8 cellular contexts compared by ENCODE assay signal in genomic region chr19:33771308-33772101, GRCh38. TPM values are rescaled to one million over a fixed set of nuclear protein-coding genes. Genes with fewer than 3 reads are reported as not detected.
DNase-seq lines count a peak whose midpoint lies in the region; ATAC-seq, FAIRE-seq and TF ChIP-seq lines count a peak whose summit lies in the region.

No MANE protein-coding gene starts in this region.

- peak; percentile 89 for ATAC-seq in HepG2

- no peak for TF ChIP-seq EP300 in HepG2 (IDR thresholded peaks at IDR 0.05; ENCODE audit: low read depth in 2 of 2, low read length in 2 of 2)
- no peak for TF ChIP-seq EP300 in HepG2 (CRISPR knock-in tag; IDR thresholded peaks at IDR 0.05; ENCODE audit: borderline replicate concordance)

- intact Hi-C loops in CD4-positive, alpha-beta memory T cell (cut with micrococcal nuclease) = loop anchor here (1.0 kb wide), 1 partner anchor 536 kb away; no protein-coding TSS in a partner anchor
- intact Hi-C loops in HepG2 (cut with micrococcal nuclease; ENCODE audit: unreplicated experiment) = loop anchor here (1.0 kb wide), 1 partner anchor 341 kb away; no protein-coding TSS in a partner anchor

- no peaks in the 10 kb centered on the region for H3K9me3 Mint-ChIP-seq in CD4-positive, alpha-beta memory T cell

- no peak overlapping the region for H3K4me3 ChIP-seq in CD4-positive, alpha-beta memory T cell (ENCODE audit: low read length in 2 of 2)
- H3K4me3 ChIP-seq in HEK293 (ENCODE audit: low read depth, low read length) (no peak overlapping the region), HepG2 (replicated peaks in 1 of 3; ENCODE audit: insufficient read depth in 1 of 3, low read depth in 2 of 3, low read length in 3 of 3) (no peak overlapping the region)

- in situ Hi-C loops in HepG2 (cut with HindIII; ENCODE audit: extremely low pct_ligation_motif_present, low pct_unique_long_range_greater_than_20kb) = loop anchor here (5.0 kb wide), 3 partner anchors 49 to 534 kb away; no protein-coding TSS in a partner anchor

- CTCF ChIA-PET in CD4-positive, alpha-beta memory T cell (lab: Charles Lee; ENCODE audit: partially characterized antibody) = interaction anchor here (0.7 to 4.4 kb wide), 7 partner anchors 10 to 647 kb away, joined by 3 to 62 read pairs (median 3); no protein-coding TSS in a partner anchor
- CTCF ChIA-PET in HEK293 (lab: Yijun Ruan, JAX) = interaction anchor here (0.5 to 9.1 kb wide), 71 partner anchors 10 to 633 kb away, joined by 3 to 272 read pairs (median 4); no protein-coding TSS in a partner anchor
- CTCF ChIA-PET in HepG2 (lab: Yijun Ruan, JAX; ENCODE audit: low intra/inter-chr PET ratio, low total read pairs) = interaction anchor here (1.1 to 2.9 kb wide), 3 partner anchors 341 to 537 kb away, joined by 3 to 21 read pairs (median 11); no protein-coding TSS in a partner anchor

- H3K9me3 ChIP-seq in CD4-positive, alpha-beta memory T cell (ENCODE audit: control insufficient read depth in 1 of 2, low read length in 2 of 2) = no peaks in the 10 kb centered on the region
- H3K9me3 ChIP-seq in HEK293 (ENCODE audit: control insufficient read depth, insufficient read depth, low read depth, low read length) (no peaks in the 10 kb centered on the region), HepG2 (ENCODE audit: low read length) (no peaks in the 10 kb centered on the region)

- TF ChIP-seq RAD21 in HepG2 (CRISPR knock-in tag; IDR thresholded peaks at IDR 0.05) = peak; percentile 92

- no peak overlapping the region for H3K4me2 ChIP-seq in HepG2 (ENCODE audit: low read depth, low read length)

- no peak for TF ChIP-seq POLR2A in HepG2 (IDR thresholded peaks at IDR 0.05; ENCODE audit: insufficient read depth in 1 of 2, low read depth in 2 of 2, low read length in 2 of 2)

- peaks cover 0 to 6% (median 0%) of the 10 kb centered on the region in 4 donors for H3K4me1 Mint-ChIP-seq in CD4-positive, alpha-beta memory T cell

- TF ChIP-seq CTCF in HEK293 (tag by site-specific recombination; IDR thresholded peaks at IDR 0.05) = peak; percentile 99
- peak; percentile 96 for TF ChIP-seq CTCF in HepG2 (CRISPR knock-in tag; IDR thresholded peaks at IDR 0.05)

- no peak overlapping the region for H3K9ac ChIP-seq in HepG2 (ENCODE audit: insufficient read depth, low read depth, low read length)

- peak; percentile 53 to 59 (median 57) for DNase-seq in CD4-positive, alpha-beta memory T cell
- DNase-seq in NCI-H345 treated with DMSO at 0.1 percent for 48 hours (lab: John Stamatoyannopoulos, UW; ENCODE audit: unreplicated experiment) (peak; percentile 78), cerebellum (ENCODE audit: low spot score) (peak; percentile 86), HepG2 (ENCODE audit: low spot score) (peak; percentile 50), RCC 7860 (ENCODE audit: low spot score) (no peak)
- peak; percentile 39 to 66 for DNase-seq in activated CD4-positive, alpha-beta T cell treated with anti-CD3 and anti-CD28 coated beads for 24 hours (ENCODE audit: low read depth in 2 of 2)
- DNase-seq in stimulated activated CD4-positive, alpha-beta T cell treated with anti-CD3 and anti-CD28 coated beads, TNF-alpha, amount 100 ng/mL, for 24 hours (ENCODE audit: low read depth in 3 of 3) = peak; percentile 27 to 73 (median 34)

- H3K27ac ChIP-seq in CD4-positive, alpha-beta memory T cell (ENCODE audit: low read depth, low read length) = no peak overlapping the region
- H3K27ac ChIP-seq in HEK293 (ENCODE audit: extremely low read depth, low read depth, low read length) (no peak overlapping the region), HepG2 (ENCODE audit: extremely low read length, insufficient read depth, low read length) (no peak overlapping the region)

- H3K4me3 Mint-ChIP-seq in CD4-positive, alpha-beta memory T cell = no peak overlapping the region

- H3K27me3 ChIP-seq in CD4-positive, alpha-beta memory T cell (ENCODE audit: insufficient read depth, low read length) = no peaks in the 10 kb centered on the region
- H3K27me3 ChIP-seq in HepG2 (ENCODE audit: control insufficient read depth in 1 of 2, insufficient read depth in 2 of 2, low read length in 2 of 2) = peaks cover 1 to 5% of the 10 kb centered on the region in 2 experiments; a peak in 2 of 5 replicates

- POLR2A ChIA-PET in CD4-positive, alpha-beta memory T cell (lab: Charles Lee; ENCODE audit: partially characterized antibody) = no interaction called here
- POLR2A ChIA-PET in HEK293 (lab: Yijun Ruan, JAX) = interaction anchor here (1.2 kb wide), 1 partner anchor 355 kb away, joined by 3 read pairs; no protein-coding TSS in a partner anchor
- POLR2A ChIA-PET in HepG2 (lab: Yijun Ruan, JAX) = no interaction called here

- H3K36me3 ChIP-seq in CD4-positive, alpha-beta memory T cell (ENCODE audit: insufficient read depth, low read length) = no peaks in the 10 kb centered on the region
- H3K36me3 ChIP-seq in HEK293 (ENCODE audit: control insufficient read depth in 2 of 2, insufficient read depth in 1 of 2, low read length in 2 of 2) = peaks cover 0 to 7% of the 10 kb centered on the region in 2 experiments; a peak in 1 of 3 replicates
- no peaks in the 10 kb centered on the region for H3K36me3 ChIP-seq in HepG2 (replicated peaks in 1 of 2; ENCODE audit: control insufficient read depth in 1 of 2, insufficient read depth in 2 of 2, low read length in 2 of 2)

- no TSS peak for BruUV-seq in HepG2 (replicated peaks; lab: Mats Ljungman, UMichigan)

- peaks cover 7% of the 10 kb centered on the region; the same call in 1 of the 2 replicates for H4K20me1 ChIP-seq in HepG2 (ENCODE audit: insufficient read depth, low read length)

- H3K4me1 ChIP-seq in CD4-positive, alpha-beta memory T cell (ENCODE audit: insufficient read depth, low read length) = no peaks in the 10 kb centered on the region
- no peaks in the 10 kb centered on the region for H3K4me1 ChIP-seq in HEK293 (ENCODE audit: control insufficient read depth, insufficient read depth, low read length)
- H3K4me1 ChIP-seq in HepG2 (ENCODE audit: insufficient read depth, low read length) = no peaks in the 10 kb centered on the region

- FAIRE-seq in HepG2 (lab: Jason Lieb, UNC) (no peak), RCC 7860 (lab: Jason Lieb, UNC) (no peak)

- H3K36me3 Mint-ChIP-seq in CD4-positive, alpha-beta memory T cell = no peaks in the 10 kb centered on the region

- WGBS in HepG2 (ENCODE audit: low lambda C conversion rate) = 0% methylated on average over 4 of the region's 20 CpGs

- H3K27me3 Mint-ChIP-seq in CD4-positive, alpha-beta memory T cell = peaks cover 10 to 21% of the 10 kb centered on the region in 2 donors

- no peak overlapping the region for H3K27ac Mint-ChIP-seq in CD4-positive, alpha-beta memory T cell

- no peaks in the 10 kb centered on the region for H3K79me2 ChIP-seq in HepG2 (ENCODE audit: insufficient read depth, low read length)

- H2AFZ ChIP-seq in HepG2 (ENCODE audit: low read length) = no peak overlapping the region

TF ChIP-seq in HepG2, 621 proteins besides CTCF, POLR2A, EP300 and RAD21 (continues in another document):
- 0 out of 4 replicates have a peak, but pooled peaks of 1 of the 2 experiments have one; percentile 37 for TF ChIP-seq HMGXB4 (CRISPR knock-in tag; IDR thresholded peaks at IDR 0.05; ENCODE audit: borderline replicate concordance in 1 of 2, low read depth in 1 of 2)
- no peak for TF ChIP-seq MLLT10 (CRISPR knock-in tag; IDR thresholded peaks at IDR 0.05)
- no peak for TF ChIP-seq MAF1 (CRISPR knock-in tag; IDR thresholded peaks at IDR 0.05; ENCODE audit: borderline replicate concordance)
- TF ChIP-seq XRCC5 (optimal IDR thresholded peaks at IDR 0.05; ENCODE audit: low read length) = peak; percentile 46
- no peak for TF ChIP-seq ZSCAN29 (CRISPR knock-in tag; conservative IDR thresholded peaks at IDR 0.05)

RNA-seq across cellular contexts. Expression of gene KCTD15, which starts 25.2 kb away (rescaled TPM):
- total RNA-seq in CD4-positive, alpha-beta memory T cell = 10 to 100 TPM in 1 of 2 experiments, 1 to 10 TPM in 1; 9.3 to 11.0 TPM
- 1 to 10 TPM in 1 of 2 donors, under 1 TPM in 1; 0.68 to 2.4 TPM for polyA plus RNA-seq in CD4-positive, alpha-beta memory T cell
- 65.0 TPM for total RNA-seq in cerebellum
- total RNA-seq in HepG2 (2016; rRNA removed; fragmentation: Illumina TruSeq; extraction: Trizol) = 13.4 and 16.7 TPM in 2 replicates
- total RNA-seq in HepG2 (2016; cell fraction: cytosol; rRNA removed; fragmentation: Illumina TruSeq; extraction: Trizol; ENCODE audit: low read depth) = 8.5 and 10.1 TPM in 2 replicates
- 13.8 and 17.7 TPM in 2 replicates for total RNA-seq in HepG2 (2016; cell fraction: insoluble cytoplasmic fraction; rRNA removed; fragmentation: Illumina TruSeq; extraction: Trizol)
- 22.0 and 23.7 TPM in 2 replicates for total RNA-seq in HepG2 (2016; cell fraction: membrane; rRNA removed; fragmentation: Illumina TruSeq; extraction: Trizol)
- 14.7 and 15.5 TPM in 2 replicates for total RNA-seq in HepG2 (2016; cell fraction: nucleus; rRNA removed; fragmentation: Illumina TruSeq; extraction: Trizol)
- 13.2 and 19.1 TPM in 2 replicates for polyA plus RNA-seq in HepG2 (2011; rRNA removed)
- 13.7 and 21.4 TPM in 2 replicates for polyA plus RNA-seq in HepG2 (2011; cell fraction: cytosol; rRNA removed)
- polyA plus RNA-seq in HepG2 (2011; cell fraction: nucleus; rRNA removed) = 60.7 and 80.2 TPM in 2 replicates
- polyA plus RNA-seq in HepG2 (2012) = 6.1 and 12.6 TPM in 2 replicates
- polyA plus RNA-seq in HepG2 (2016; cell fraction: cytosol; fragmentation: Illumina TruSeq; extraction: Trizol; ENCODE audit: low read depth) = 12.7 and 15.4 TPM in 2 replicates
- polyA plus RNA-seq in HepG2 (2016; cell fraction: insoluble cytoplasmic fraction; fragmentation: Illumina TruSeq; extraction: Trizol; ENCODE audit: low read depth) = 17.7 and 18.6 TPM in 2 replicates
- polyA plus RNA-seq in HepG2 (2016; cell fraction: membrane; fragmentation: Illumina TruSeq; extraction: Trizol; ENCODE audit: low read depth) = 18.9 and 19.9 TPM in 2 replicates
- polyA plus RNA-seq in HepG2 (2016; cell fraction: nucleus; fragmentation: Illumina TruSeq; extraction: Trizol; ENCODE audit: insufficient read depth, low read depth) = 28.1 and 31.6 TPM in 2 replicates
- 25.7 and 46.7 TPM in 2 replicates for polyA minus RNA-seq in HepG2 (2011; rRNA and poly(A)+ RNA removed; ENCODE audit: low replicate concordance)
- polyA minus RNA-seq in HepG2 (2011; cell fraction: cytosol; rRNA and poly(A)+ RNA removed) = 5.5 and 6.6 TPM in 2 replicates
- 7.8 and 10.0 TPM in 2 replicates for polyA minus RNA-seq in HepG2 (2011; cell fraction: nucleus; rRNA and poly(A)+ RNA removed)
